1 cellular context compared by ENCODE assay signal in the genomic region with DNA sequence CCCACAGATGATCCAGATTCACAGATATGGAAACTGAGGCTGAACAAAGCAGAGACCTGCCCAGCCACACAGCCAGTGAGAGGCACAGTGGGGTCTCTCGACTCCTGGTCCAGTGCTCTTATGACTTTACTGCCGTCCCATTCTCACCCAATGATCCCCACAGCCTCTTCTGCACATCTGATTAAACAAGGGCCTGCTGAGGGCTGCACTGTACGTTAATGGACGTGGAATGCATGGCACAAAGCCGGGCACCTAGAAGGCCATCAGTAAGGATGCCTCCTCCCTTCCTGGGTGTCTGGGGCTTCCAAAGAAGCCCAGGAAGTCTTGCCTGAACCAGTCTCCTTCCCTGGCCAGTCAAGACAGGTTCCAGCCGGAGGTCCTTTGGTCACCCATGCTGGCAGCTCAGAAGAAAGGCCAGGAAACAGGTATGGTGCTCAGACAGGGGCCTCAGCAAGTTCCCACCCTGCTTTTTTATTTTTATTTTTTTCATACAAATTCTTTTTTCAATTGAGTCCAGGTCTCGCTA.
TF ChIP-seq lines count a peak whose summit lies in the region.

No MANE protein-coding gene starts in this region.

TF ChIP-seq in H1, 55 proteins besides CTCF, POLR2A, EP300 and RAD21:
- TF ChIP-seq CEBPB (IDR thresholded peaks at IDR 0.05; ENCODE audit: low read depth, low read length) (no peak), KDM4A (IDR thresholded peaks at IDR 0.05; ENCODE audit: low read depth, low read length, severe bottlenecking) (no peak)
